24 cellular contexts compared by ENCODE assay signal in the genomic region with DNA sequence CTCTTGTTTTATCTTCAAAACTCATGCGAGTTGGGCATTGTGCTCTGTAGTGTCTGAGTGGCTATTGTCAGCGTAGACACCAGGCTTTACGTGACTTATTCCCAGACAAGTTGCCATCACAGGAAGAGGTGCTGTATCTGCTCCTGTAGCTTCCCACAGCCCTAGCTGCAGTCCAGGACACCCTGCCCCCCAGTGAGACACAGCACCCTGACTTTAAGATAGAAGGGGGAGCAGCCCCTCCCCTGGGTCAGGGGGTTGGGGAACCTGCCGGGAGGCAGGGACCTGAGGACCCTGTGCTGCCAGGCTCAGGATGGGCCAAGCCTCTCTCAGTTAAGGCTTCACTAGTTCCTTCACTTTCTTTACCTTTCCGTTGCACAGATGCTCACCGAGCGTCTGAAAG.
"Had no signal": no experiment of that assay in that cellular context is flagged by ENCODE, and none has a peak within 500 bp of the region (broad histone marks: within the 10 kb centered on the region; RNA-seq: fewer than 3 reads in every experiment).

No MANE protein-coding gene starts in this region.

- H3K4me1 Mint-ChIP-seq: naive B cell; stimulated activated effector memory CD8-positive, alpha-beta T cell treated with anti-CD3 and anti-CD28 coated beads, Interleukin-12 subunit alpha, Interleukin-12 subunit beta, amount 100 ng/mL, for 72 hours had no signal

- H3K4me1 ChIP-seq: esophagus squamous epithelium, parathyroid adenoma, tibial nerve, upper lobe of left lung had no signal

- H3K4me3 ChIP-seq: coronary artery, esophagus squamous epithelium, lung, smooth muscle cell, thoracic aorta, tibial nerve, upper lobe of left lung had no signal

- H3K27me3 ChIP-seq: esophagus squamous epithelium, neutrophil, tibial nerve, upper lobe of left lung had no signal

- H3K4me3 Mint-ChIP-seq: memory B cell; naive B cell; natural killer cell treated with Interleukin-12 subunit alpha and Interleukin-12 subunit beta and Interleukin-15 and Interleukin-18, amount 100 ng/mL, for 72 hours; stimulated activated effector memory CD8-positive, alpha-beta T cell treated with anti-CD3 and anti-CD28 coated beads, Interleukin-12 subunit alpha, Interleukin-12 subunit beta, amount 100 ng/mL, for 72 hours had no signal

- DNase-seq: dermis blood vessel endothelial cell; effector memory CD4-positive, alpha-beta T cell; erythroblast; esophagus squamous epithelium; foreskin melanocyte; naive B cell; stimulated activated CD4-positive, alpha-beta T cell treated with anti-CD3 and anti-CD28 coated beads, Interleukin-12 subunit alpha, Interleukin-12 subunit beta, amount 100 ng/mL, for 4 hours; stimulated activated CD4-positive, alpha-beta T cell treated with anti-CD3 and anti-CD28 coated beads, Interleukin-1b, Interleukin-23, amount 100 ng/mL, for 48 hours; stimulated activated CD4-positive, alpha-beta T cell treated with anti-CD3 and anti-CD28 coated beads, Interleukin-4, amount 100 ng/mL, for 1 hour; stimulated activated naive CD8-positive, alpha-beta T cell treated with anti-CD3 and anti-CD28 coated beads, Interleukin-15, Interleukin-2, amounts not matched to agents 100 U/mL and 50 U/mL, for 24 hours had no signal

- H3K27ac Mint-ChIP-seq: natural killer cell treated with Interleukin-12 subunit alpha and Interleukin-12 subunit beta and Interleukin-15 and Interleukin-18, amount 100 ng/mL, for 72 hours; progenitor cell of endocrine pancreas had no signal

- H3K9me3 ChIP-seq: neutrophil, thoracic aorta, upper lobe of left lung had no signal

- H3K27me3 Mint-ChIP-seq: memory B cell; naive B cell; natural killer cell treated with Interleukin-12 subunit alpha and Interleukin-12 subunit beta and Interleukin-15 and Interleukin-18, amount 100 ng/mL, for 72 hours; progenitor cell of endocrine pancreas had no signal

- H3K27ac ChIP-seq: coronary artery, esophagus squamous epithelium, neutrophil, parathyroid adenoma, thoracic aorta, upper lobe of left lung had no signal

- ATAC-seq: left lobe of liver; natural killer cell treated with Interleukin-12 subunit alpha and Interleukin-12 subunit beta and Interleukin-15 and Interleukin-18, amount 100 ng/mL, for 72 hours; sciatic nerve; stimulated activated effector memory CD8-positive, alpha-beta T cell treated with anti-CD3 and anti-CD28 coated beads, Interleukin-12 subunit alpha, Interleukin-12 subunit beta, amount 100 ng/mL, for 72 hours; stimulated activated naive CD8-positive, alpha-beta T cell treated with anti-CD3 and anti-CD28 coated beads, Interleukin-15, Interleukin-2, amounts not matched to agents 100 U/mL and 50 U/mL, for 24 hours had no signal

- H3K9me3 Mint-ChIP-seq: memory B cell; natural killer cell treated with Interleukin-12 subunit alpha and Interleukin-12 subunit beta and Interleukin-15 and Interleukin-18, amount 100 ng/mL, for 72 hours; stimulated activated effector memory CD8-positive, alpha-beta T cell treated with anti-CD3 and anti-CD28 coated beads, Interleukin-12 subunit alpha, Interleukin-12 subunit beta, amount 100 ng/mL, for 72 hours had no signal

- H3K36me3 Mint-ChIP-seq: natural killer cell treated with Interleukin-12 subunit alpha and Interleukin-12 subunit beta and Interleukin-15 and Interleukin-18, amount 100 ng/mL, for 72 hours had no signal
